ENCODE assay signal across 1 cellular context in the genomic region with DNA sequence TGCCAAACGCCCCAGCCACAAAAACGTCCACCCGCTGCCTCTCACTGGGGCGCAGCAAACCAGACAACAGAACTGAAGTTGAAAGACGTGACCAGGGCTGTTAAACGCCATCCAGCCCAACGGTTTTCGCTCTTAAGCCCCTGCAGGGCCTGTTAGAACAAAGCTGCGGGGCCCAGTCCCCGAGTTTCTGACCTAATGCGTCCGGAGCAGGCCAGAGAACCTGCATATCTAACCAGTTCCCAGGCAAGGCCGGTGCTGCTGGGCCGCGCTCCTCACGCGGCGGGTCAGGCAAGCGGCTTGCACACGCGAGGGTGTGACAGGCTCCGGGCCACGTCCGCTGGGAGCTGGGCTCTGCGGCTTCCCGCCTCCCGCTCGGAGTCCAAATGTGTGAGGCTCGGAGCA.
TF ChIP-seq lines count a peak whose summit lies in the region.

No MANE protein-coding gene starts in this region.

TF ChIP-seq in GM23338, 12 proteins besides CTCF, POLR2A, EP300 and RAD21 (continued from another document):
- TF ChIP-seq, protein P1, sequence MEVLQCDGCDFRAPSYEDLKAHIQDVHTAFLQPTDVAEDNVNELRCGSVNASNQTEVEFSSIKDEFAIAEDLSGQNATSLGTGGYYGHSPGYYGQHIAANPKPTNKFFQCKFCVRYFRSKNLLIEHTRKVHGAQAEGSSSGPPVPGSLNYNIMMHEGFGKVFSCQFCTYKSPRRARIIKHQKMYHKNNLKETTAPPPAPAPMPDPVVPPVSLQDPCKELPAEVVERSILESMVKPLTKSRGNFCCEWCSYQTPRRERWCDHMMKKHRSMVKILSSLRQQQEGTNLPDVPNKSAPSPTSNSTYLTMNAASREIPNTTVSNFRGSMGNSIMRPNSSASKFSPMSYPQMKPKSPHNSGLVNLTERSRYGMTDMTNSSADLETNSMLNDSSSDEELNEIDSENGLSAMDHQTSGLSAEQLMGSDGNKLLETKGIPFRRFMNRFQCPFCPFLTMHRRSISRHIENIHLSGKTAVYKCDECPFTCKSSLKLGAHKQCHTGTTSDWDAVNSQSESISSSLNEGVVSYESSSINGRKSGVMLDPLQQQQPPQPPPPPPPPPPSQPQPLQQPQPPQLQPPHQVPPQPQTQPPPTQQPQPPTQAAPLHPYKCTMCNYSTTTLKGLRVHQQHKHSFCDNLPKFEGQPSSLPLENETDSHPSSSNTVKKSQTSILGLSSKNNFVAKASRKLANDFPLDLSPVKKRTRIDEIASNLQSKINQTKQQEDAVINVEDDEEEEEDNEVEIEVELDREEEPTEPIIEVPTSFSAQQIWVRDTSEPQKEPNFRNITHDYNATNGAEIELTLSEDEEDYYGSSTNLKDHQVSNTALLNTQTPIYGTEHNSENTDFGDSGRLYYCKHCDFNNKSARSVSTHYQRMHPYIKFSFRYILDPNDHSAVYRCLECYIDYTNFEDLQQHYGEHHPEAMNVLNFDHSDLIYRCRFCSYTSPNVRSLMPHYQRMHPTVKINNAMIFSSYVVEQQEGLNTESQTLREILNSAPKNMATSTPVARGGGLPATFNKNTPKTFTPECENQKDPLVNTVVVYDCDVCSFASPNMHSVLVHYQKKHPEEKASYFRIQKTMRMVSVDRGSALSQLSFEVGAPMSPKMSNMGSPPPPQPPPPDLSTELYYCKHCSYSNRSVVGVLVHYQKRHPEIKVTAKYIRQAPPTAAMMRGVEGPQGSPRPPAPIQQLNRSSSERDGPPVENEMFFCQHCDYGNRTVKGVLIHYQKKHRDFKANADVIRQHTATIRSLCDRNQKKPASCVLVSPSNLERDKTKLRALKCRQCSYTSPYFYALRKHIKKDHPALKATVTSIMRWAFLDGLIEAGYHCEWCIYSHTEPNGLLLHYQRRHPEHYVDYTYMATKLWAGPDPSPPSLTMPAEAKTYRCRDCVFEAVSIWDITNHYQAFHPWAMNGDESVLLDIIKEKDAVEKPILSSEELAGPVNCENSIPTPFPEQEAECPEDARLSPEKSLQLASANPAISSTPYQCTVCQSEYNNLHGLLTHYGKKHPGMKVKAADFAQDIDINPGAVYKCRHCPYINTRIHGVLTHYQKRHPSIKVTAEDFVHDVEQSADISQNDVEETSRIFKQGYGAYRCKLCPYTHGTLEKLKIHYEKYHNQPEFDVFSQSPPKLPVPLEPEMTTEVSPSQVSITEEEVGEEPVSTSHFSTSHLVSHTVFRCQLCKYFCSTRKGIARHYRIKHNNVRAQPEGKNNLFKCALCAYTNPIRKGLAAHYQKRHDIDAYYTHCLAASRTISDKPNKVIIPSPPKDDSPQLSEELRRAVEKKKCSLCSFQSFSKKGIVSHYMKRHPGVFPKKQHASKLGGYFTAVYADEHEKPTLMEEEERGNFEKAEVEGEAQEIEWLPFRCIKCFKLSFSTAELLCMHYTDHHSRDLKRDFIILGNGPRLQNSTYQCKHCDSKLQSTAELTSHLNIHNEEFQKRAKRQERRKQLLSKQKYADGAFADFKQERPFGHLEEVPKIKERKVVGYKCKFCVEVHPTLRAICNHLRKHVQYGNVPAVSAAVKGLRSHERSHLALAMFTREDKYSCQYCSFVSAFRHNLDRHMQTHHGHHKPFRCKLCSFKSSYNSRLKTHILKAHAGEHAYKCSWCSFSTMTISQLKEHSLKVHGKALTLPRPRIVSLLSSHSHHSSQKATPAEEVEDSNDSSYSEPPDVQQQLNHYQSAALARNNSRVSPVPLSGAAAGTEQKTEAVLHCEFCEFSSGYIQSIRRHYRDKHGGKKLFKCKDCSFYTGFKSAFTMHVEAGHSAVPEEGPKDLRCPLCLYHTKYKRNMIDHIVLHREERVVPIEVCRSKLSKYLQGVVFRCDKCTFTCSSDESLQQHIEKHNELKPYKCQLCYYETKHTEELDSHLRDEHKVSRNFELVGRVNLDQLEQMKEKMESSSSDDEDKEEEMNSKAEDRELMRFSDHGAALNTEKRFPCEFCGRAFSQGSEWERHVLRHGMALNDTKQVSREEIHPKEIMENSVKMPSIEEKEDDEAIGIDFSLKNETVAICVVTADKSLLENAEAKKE (CRISPR knock-in tag; IDR thresholded peaks at IDR 0.05) = no peak
- TF ChIP-seq CREB1 (CRISPR knock-in tag; IDR thresholded peaks at IDR 0.05; ENCODE audit: low read depth) (no peak), POLR2AphosphoS5 (IDR thresholded peaks at IDR 0.05; ENCODE audit: low read depth) (no peak), ZNF114 (CRISPR knock-in tag; IDR thresholded peaks at IDR 0.05) (no peak), NANOG (IDR thresholded peaks at IDR 0.05; ENCODE audit: borderline replicate concordance) (no peak), JUNB (IDR thresholded peaks at IDR 0.05; ENCODE audit: unreplicated experiment) (no peak), ZNF331 (CRISPR knock-in tag; IDR thresholded peaks at IDR 0.05; ENCODE audit: low read depth) (no peak)
- TF ChIP-seq, protein P2, sequence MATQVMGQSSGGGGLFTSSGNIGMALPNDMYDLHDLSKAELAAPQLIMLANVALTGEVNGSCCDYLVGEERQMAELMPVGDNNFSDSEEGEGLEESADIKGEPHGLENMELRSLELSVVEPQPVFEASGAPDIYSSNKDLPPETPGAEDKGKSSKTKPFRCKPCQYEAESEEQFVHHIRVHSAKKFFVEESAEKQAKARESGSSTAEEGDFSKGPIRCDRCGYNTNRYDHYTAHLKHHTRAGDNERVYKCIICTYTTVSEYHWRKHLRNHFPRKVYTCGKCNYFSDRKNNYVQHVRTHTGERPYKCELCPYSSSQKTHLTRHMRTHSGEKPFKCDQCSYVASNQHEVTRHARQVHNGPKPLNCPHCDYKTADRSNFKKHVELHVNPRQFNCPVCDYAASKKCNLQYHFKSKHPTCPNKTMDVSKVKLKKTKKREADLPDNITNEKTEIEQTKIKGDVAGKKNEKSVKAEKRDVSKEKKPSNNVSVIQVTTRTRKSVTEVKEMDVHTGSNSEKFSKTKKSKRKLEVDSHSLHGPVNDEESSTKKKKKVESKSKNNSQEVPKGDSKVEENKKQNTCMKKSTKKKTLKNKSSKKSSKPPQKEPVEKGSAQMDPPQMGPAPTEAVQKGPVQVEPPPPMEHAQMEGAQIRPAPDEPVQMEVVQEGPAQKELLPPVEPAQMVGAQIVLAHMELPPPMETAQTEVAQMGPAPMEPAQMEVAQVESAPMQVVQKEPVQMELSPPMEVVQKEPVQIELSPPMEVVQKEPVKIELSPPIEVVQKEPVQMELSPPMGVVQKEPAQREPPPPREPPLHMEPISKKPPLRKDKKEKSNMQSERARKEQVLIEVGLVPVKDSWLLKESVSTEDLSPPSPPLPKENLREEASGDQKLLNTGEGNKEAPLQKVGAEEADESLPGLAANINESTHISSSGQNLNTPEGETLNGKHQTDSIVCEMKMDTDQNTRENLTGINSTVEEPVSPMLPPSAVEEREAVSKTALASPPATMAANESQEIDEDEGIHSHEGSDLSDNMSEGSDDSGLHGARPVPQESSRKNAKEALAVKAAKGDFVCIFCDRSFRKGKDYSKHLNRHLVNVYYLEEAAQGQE (IDR thresholded peaks at IDR 0.05; ENCODE audit: unreplicated experiment) = no peak
- TF ChIP-seq, protein P3, sequence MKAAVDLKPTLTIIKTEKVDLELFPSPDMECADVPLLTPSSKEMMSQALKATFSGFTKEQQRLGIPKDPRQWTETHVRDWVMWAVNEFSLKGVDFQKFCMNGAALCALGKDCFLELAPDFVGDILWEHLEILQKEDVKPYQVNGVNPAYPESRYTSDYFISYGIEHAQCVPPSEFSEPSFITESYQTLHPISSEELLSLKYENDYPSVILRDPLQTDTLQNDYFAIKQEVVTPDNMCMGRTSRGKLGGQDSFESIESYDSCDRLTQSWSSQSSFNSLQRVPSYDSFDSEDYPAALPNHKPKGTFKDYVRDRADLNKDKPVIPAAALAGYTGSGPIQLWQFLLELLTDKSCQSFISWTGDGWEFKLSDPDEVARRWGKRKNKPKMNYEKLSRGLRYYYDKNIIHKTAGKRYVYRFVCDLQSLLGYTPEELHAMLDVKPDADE (IDR thresholded peaks at IDR 0.05) = no peak
